ENCODE assay signal across 8 cellular contexts in genomic region chr14:106153362-106153955, GRCh38.
A peak's percentile ranks its signal among the peaks of the same experiment; 100 is the strongest.
DNase-seq lines count a peak whose midpoint lies in the region; TF ChIP-seq lines count a peak whose summit lies in the region.
"Not testable (repeated sequence)": the region's sequence is repeated elsewhere in the genome, so short reads cannot be mapped to it uniquely, and the experiment has no call there.

No MANE protein-coding gene starts in this region.

- peak; percentile 47 to 68 for TF ChIP-seq RAD21 in liver (IDR thresholded peaks at IDR 0.05)

- not testable (repeated sequence) for H3K27me3 ChIP-seq in SU-DHL-6 (ENCODE audit: low read length); liver (ENCODE audit: control insufficient read depth in 4 of 4, insufficient read depth in 4 of 4, low read length in 3 of 4)

- H4K20me1 ChIP-seq in SU-DHL-6 (ENCODE audit: low read depth, low read length), result not testable (repeated sequence)

- not testable (repeated sequence) for H3K27ac ChIP-seq in SU-DHL-6 (ENCODE audit: low read depth, low read length); liver (ENCODE audit: low read depth in 1 of 2, low read length in 2 of 2)

- H3K9me3 ChIP-seq in SU-DHL-6 (ENCODE audit: insufficient read depth, low read length); liver (ENCODE audit: control insufficient read depth in 4 of 4, low read length in 3 of 4): not testable (repeated sequence)

- H3K9ac ChIP-seq in SU-DHL-6 (ENCODE audit: low read length); liver (ENCODE audit: low read depth in 1 of 2, low read length in 2 of 2): not testable (repeated sequence)

- not testable (repeated sequence) for H3F3A ChIP-seq in SU-DHL-6 (ENCODE audit: insufficient read depth)

- H3K4me1 ChIP-seq in liver (ENCODE audit: control insufficient read depth in 4 of 4, insufficient read depth in 4 of 4, low read length in 3 of 4), result not testable (repeated sequence)

- H3K4me3 ChIP-seq in SU-DHL-6 (ENCODE audit: insufficient read depth, low read length, poor library complexity, severe bottlenecking); liver (ENCODE audit: low read depth in 1 of 3, low read length in 3 of 3): not testable (repeated sequence)

- WGBS in liver, result 19% methylated on average over 17 of the region's 17 CpGs

- H2AFZ ChIP-seq in SU-DHL-6 (ENCODE audit: low read depth, low read length, severe bottlenecking), result not testable (repeated sequence)

- DNase-seq in ELR (ENCODE audit: low read depth) (peak; percentile 36), NCI-H146 (lab: John Stamatoyannopoulos, UW) (peak; percentile 33), ureter (ENCODE audit: low spot score) (peak; percentile 71)
- DNase-seq in activated T-cell treated with anti-CD3 and anti-CD28 coated beads, Interleukin-2, amount 50 U/mL, for 1 hour, result peak; percentile 88
- peak; percentile 88 for DNase-seq in effector CD8-positive, alpha-beta T cell (lab: John Stamatoyannopoulos, UW)
- peak; percentile 35 to 83 for DNase-seq in stimulated activated CD4-positive, alpha-beta T cell treated with anti-CD3 and anti-CD28 coated beads, Interleukin-1b, Interleukin-23, amount 100 ng/mL, for 1 hour (ENCODE audit: low read depth in 2 of 2)

- H3K9me2 ChIP-seq in SU-DHL-6 (replicated peaks; ENCODE audit: insufficient read depth, low read length), result not testable (repeated sequence)

- H3K79me2 ChIP-seq in SU-DHL-6 (ENCODE audit: insufficient read depth, low read length), result not testable (repeated sequence)

- peak; percentile 45 for TF ChIP-seq CTCF in SU-DHL-6 (IDR thresholded peaks at IDR 0.05; ENCODE audit: insufficient read depth, low read length, poor library complexity, severe bottlenecking)
- TF ChIP-seq CTCF in liver (IDR thresholded peaks at IDR 0.05; ENCODE audit: low read depth, low read length, missing input control), result peak; percentile 67

- not testable (repeated sequence) for H3K36me3 ChIP-seq in SU-DHL-6 (ENCODE audit: low read length); liver (ENCODE audit: control insufficient read depth in 4 of 4, insufficient read depth in 3 of 4, low read depth in 1 of 4, low read length in 3 of 4)

- not testable (repeated sequence) for H3K4me2 ChIP-seq in SU-DHL-6 (ENCODE audit: low read depth, low read length, poor library complexity, severe bottlenecking)

Comparison
In these comparisons a context has a peak if more than half of its experiments do, and no peak if none do; other contexts are left out.
1. DNase-seq: peak in every context shown above with its lines; median percentile 88 in activated T-cell treated with anti-CD3 and anti-CD28 coated beads, Interleukin-2, amount 50 U/mL, for 1 hour; 88 in effector CD8-positive, alpha-beta T cell; 71 in ureter; 59 in stimulated activated CD4-positive, alpha-beta T cell treated with anti-CD3 and anti-CD28 coated beads, Interleukin-1b, Interleukin-23, amount 100 ng/mL, for 1 hour; 36 in ELR; 33 in NCI-H146.